In genomic region chr2:151978709-151979108, GRCh38 we compare ENCODE assay signal across 16 cellular contexts.
A peak's percentile ranks its signal among the peaks of the same experiment; 100 is the strongest.
DNase-seq lines count a peak whose midpoint lies in the region; ATAC-seq, FAIRE-seq and TF ChIP-seq lines count a peak whose summit lies in the region.
"Had no signal": no experiment of that assay in that cellular context is flagged by ENCODE, and none has a peak within 500 bp of the region (broad histone marks: within the 10 kb centered on the region; RNA-seq: fewer than 3 reads in every experiment).

No MANE protein-coding gene starts in this region.

- no peak overlapping the region for H3K4me2 ChIP-seq in neural progenitor cell

- H3K36me3 Mint-ChIP-seq in neural progenitor cell (no peaks in the 10 kb centered on the region), endothelial cell (ENCODE audit: low read depth, unreplicated experiment) (no peaks in the 10 kb centered on the region)

- H3K4me1 Mint-ChIP-seq in neural progenitor cell (peaks cover 8% of the 10 kb centered on the region), endothelial cell (ENCODE audit: unreplicated experiment) (peaks cover 8% of the 10 kb centered on the region)

- peak; percentile 97 for DNase-seq in cerebellar cortex (ENCODE audit: low spot score)
- peak; percentile 63 for DNase-seq in kidney
- DNase-seq in neural progenitor cell (ENCODE audit: low spot score): no peak
- peak; percentile 70 for DNase-seq in stomach
- DNase-seq in T-helper 1 cell: no peak
- DNase-seq in endothelial cell (ENCODE audit: low spot score): no peak
- DNase-seq: Calu3; CD4-positive, alpha-beta T cell; DMS 273 treated with DMSO at 0.1 percent for 48 hours; GM23248; H7 had no signal

- H3K27me3 ChIP-seq in neural progenitor cell: no peaks in the 10 kb centered on the region
- H3K27me3 ChIP-seq in stomach: no peaks in the 10 kb centered on the region

- TF ChIP-seq EP300 in stomach (IDR thresholded peaks at IDR 0.05): no peak

- H3K4me1 ChIP-seq in kidney (ENCODE audit: control insufficient read depth in 1 of 2, insufficient read depth in 1 of 2, low read depth in 1 of 2, low read length in 2 of 2): peaks cover 3 to 5% of the 10 kb centered on the region in 2 donors
- H3K4me1 ChIP-seq in neural progenitor cell: peaks cover 4% of the 10 kb centered on the region
- peaks cover 0 to 6% (median 2%) of the 10 kb centered on the region in 4 donors for H3K4me1 ChIP-seq in stomach

- no peaks in the 10 kb centered on the region for H4K20me1 ChIP-seq in neural progenitor cell (ENCODE audit: low read depth)

- H2AFZ ChIP-seq in neural progenitor cell (replicated peaks): no peak overlapping the region
- H2AFZ ChIP-seq: GM23248 had no signal

- H3K27me3 Mint-ChIP-seq in neural progenitor cell (ENCODE audit: insufficient read depth, low read depth): peaks cover 7% of the 10 kb centered on the region
- peaks cover 4% of the 10 kb centered on the region for H3K27me3 Mint-ChIP-seq in endothelial cell (ENCODE audit: unreplicated experiment)

- no peak for FAIRE-seq in kidney (lab: Jason Lieb, UNC)
- FAIRE-seq: A204.1, GM12878 had no signal

- H3K4me3 Mint-ChIP-seq in neural progenitor cell (no peak overlapping the region), endothelial cell (ENCODE audit: unreplicated experiment) (no peak overlapping the region)
- H3K4me3 Mint-ChIP-seq: B cell; CD4-positive, alpha-beta T cell had no signal

- TF ChIP-seq POLR2A in stomach (IDR thresholded peaks at IDR 0.05): no peak

- intact Hi-C loops in kidney (cut with DNase I): no loop called here
- intact Hi-C loops in stomach (cut with DNase I; ENCODE audit: low total_unique reads): no loop called here

- H3K36me3 ChIP-seq in kidney (ENCODE audit: control insufficient read depth in 1 of 2, insufficient read depth in 2 of 2, low read length in 2 of 2) (no peaks in the 10 kb centered on the region), neural progenitor cell (no peaks in the 10 kb centered on the region), stomach (no peaks in the 10 kb centered on the region)

- no peaks in the 10 kb centered on the region for H3K79me2 ChIP-seq in neural progenitor cell (ENCODE audit: low read depth)

- no peaks in the 10 kb centered on the region for H3K9me3 Mint-ChIP-seq in neural progenitor cell
- no peaks in the 10 kb centered on the region for H3K9me3 Mint-ChIP-seq in endothelial cell (ENCODE audit: unreplicated experiment)
- H3K9me3 Mint-ChIP-seq: CD4-positive, alpha-beta T cell had no signal

- no peaks in the 10 kb centered on the region for H3F3A ChIP-seq in neural progenitor cell (ENCODE audit: low read depth)

- H3K27ac Mint-ChIP-seq in neural progenitor cell (peak overlapping the region; percentile 27), endothelial cell (ENCODE audit: unreplicated experiment) (no peak overlapping the region)
- H3K27ac Mint-ChIP-seq: B cell; CD4-positive, alpha-beta T cell had no signal

- H3K9me3 ChIP-seq in kidney (ENCODE audit: control insufficient read depth in 1 of 2, low read length in 2 of 2) (no peaks in the 10 kb centered on the region), neural progenitor cell (ENCODE audit: low read depth) (no peaks in the 10 kb centered on the region), stomach (no peaks in the 10 kb centered on the region)

- TF ChIP-seq CTCF in kidney (IDR thresholded peaks at IDR 0.05; ENCODE audit: borderline replicate concordance, extremely low read depth, insufficient read depth) (no peak), neural progenitor cell (IDR thresholded peaks at IDR 0.05) (no peak), stomach (IDR thresholded peaks at IDR 0.05) (no peak), endothelial cell (IDR thresholded peaks at IDR 0.05; ENCODE audit: unreplicated experiment) (no peak)

- H3K9ac ChIP-seq in kidney (ENCODE audit: low read length in 2 of 2) (no peak overlapping the region), neural progenitor cell (no peak overlapping the region)
- H3K9ac ChIP-seq: GM23248 had no signal

- no peak for ATAC-seq in SK-N-SH treated with all-trans-retinoic acid at 6 μM for 48 hours
- ATAC-seq: GM12878 had no signal

- no peak overlapping the region for H3K27ac ChIP-seq in kidney (ENCODE audit: low read depth in 2 of 2, low read length in 2 of 2)
- H3K27ac ChIP-seq in neural progenitor cell: no peak overlapping the region
- H3K27ac ChIP-seq in stomach: no peak overlapping the region
- H3K27ac ChIP-seq: GM23248, HL-60 had no signal

- WGBS in stomach, 5 donors: 54 to 68% (median 61%) methylated on average over 6 to 7 of the region's 7 CpGs

- H3K4me3 ChIP-seq in kidney (ENCODE audit: low read length in 2 of 2): no peak overlapping the region
- no peak overlapping the region for H3K4me3 ChIP-seq in neural progenitor cell
- no peak overlapping the region for H3K4me3 ChIP-seq in stomach
- H3K4me3 ChIP-seq: GM12878, GM23248 had no signal

TF ChIP-seq in SK-N-SH treated with all-trans-retinoic acid at 6 μM for 48 hours, 23 proteins besides CTCF, POLR2A, EP300 and RAD21:
- TF ChIP-seq CSRNP3 (CRISPR knock-in tag; IDR thresholded peaks at IDR 0.05): no peak
- no peak for TF ChIP-seq RARB (CRISPR knock-in tag; IDR thresholded peaks at IDR 0.05)
- no peak for TF ChIP-seq ZFP3 (CRISPR knock-in tag; IDR thresholded peaks at IDR 0.05)
- TF ChIP-seq SNAI2 (CRISPR knock-in tag; IDR thresholded peaks at IDR 0.05): no peak
- TF ChIP-seq TCF4 (CRISPR knock-in tag; IDR thresholded peaks at IDR 0.05; ENCODE audit: borderline replicate concordance): no peak
- TF ChIP-seq BACH2 (CRISPR knock-in tag; IDR thresholded peaks at IDR 0.05; ENCODE audit: borderline replicate concordance): no peak
- no peak for TF ChIP-seq PATZ1 (CRISPR knock-in tag; IDR thresholded peaks at IDR 0.05; ENCODE audit: borderline replicate concordance)
- TF ChIP-seq ISL1 (CRISPR knock-in tag; IDR thresholded peaks at IDR 0.05): no peak
- TF ChIP-seq ZNF565 (CRISPR knock-in tag; conservative IDR thresholded peaks at IDR 0.05; ENCODE audit: low read depth): no peak
- no peak for TF ChIP-seq ZC3H10 (CRISPR knock-in tag; IDR thresholded peaks at IDR 0.05)
- TF ChIP-seq ARNTL (CRISPR knock-in tag; IDR thresholded peaks at IDR 0.05; ENCODE audit: borderline replicate concordance, low read depth): no peak
- TF ChIP-seq PPARA (CRISPR knock-in tag; IDR thresholded peaks at IDR 0.05; ENCODE audit: borderline replicate concordance): no peak
- TF ChIP-seq, protein P1, sequence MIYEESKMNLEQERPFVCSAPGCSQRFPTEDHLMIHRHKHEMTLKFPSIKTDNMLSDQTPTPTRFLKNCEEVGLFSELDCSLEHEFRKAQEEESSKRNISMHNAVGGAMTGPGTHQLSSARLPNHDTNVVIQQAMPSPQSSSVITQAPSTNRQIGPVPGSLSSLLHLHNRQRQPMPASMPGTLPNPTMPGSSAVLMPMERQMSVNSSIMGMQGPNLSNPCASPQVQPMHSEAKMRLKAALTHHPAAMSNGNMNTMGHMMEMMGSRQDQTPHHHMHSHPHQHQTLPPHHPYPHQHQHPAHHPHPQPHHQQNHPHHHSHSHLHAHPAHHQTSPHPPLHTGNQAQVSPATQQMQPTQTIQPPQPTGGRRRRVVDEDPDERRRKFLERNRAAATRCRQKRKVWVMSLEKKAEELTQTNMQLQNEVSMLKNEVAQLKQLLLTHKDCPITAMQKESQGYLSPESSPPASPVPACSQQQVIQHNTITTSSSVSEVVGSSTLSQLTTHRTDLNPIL (CRISPR knock-in tag; IDR thresholded peaks at IDR 0.05; ENCODE audit: low read depth): no peak
- TF ChIP-seq TOX (CRISPR knock-in tag; IDR thresholded peaks at IDR 0.05; ENCODE audit: borderline replicate concordance): no peak
- TF ChIP-seq GLIS3 (CRISPR knock-in tag; IDR thresholded peaks at IDR 0.05): no peak
- TF ChIP-seq OSR1 (CRISPR knock-in tag; IDR thresholded peaks at IDR 0.05): no peak
- TF ChIP-seq ZNF8 (CRISPR knock-in tag; IDR thresholded peaks at IDR 0.05): no peak
- TF ChIP-seq CSDC2 (CRISPR knock-in tag; IDR thresholded peaks at IDR 0.05): no peak

Comparison
In these comparisons a context has a peak if more than half of its experiments do, and no peak if none do; other contexts are left out.
1. DNase-seq: peak in cerebellar cortex (single experiment), kidney (single experiment) and stomach (single experiment); none in neural progenitor cell (single experiment), T-helper 1 cell (0 of 5) and endothelial cell (single experiment).